In the genomic region with DNA sequence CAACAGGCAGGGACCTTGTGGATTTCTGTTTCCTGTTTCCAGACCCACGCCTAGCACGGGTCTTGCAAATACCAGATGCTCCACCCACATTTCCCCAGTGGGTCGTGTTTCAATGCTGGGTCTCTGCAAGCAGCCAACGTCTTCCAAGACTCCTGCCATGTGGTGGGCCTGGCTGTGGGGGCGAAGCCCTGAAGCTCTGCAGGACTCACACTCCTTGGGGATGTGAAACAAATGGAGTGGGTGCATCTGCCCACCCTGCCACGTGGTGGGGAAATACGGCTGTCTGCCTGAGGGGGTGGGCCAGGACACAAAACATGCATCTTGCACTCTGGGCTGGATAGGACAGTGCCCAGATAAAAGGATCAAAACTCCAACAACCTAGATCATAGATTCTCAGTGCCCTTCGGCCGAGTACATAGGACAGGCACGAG, we compare ENCODE assay signal across 17 cellular contexts. TPM values are rescaled to one million over a fixed set of nuclear protein-coding genes. Genes with fewer than 3 reads are reported as not detected.
DNase-seq lines count a peak whose midpoint lies in the region; ATAC-seq, FAIRE-seq and TF ChIP-seq lines count a peak whose summit lies in the region.
"Had no signal": no experiment of that assay in that cellular context is flagged by ENCODE, and none has a peak within 500 bp of the region (broad histone marks: within the 10 kb centered on the region; RNA-seq: fewer than 3 reads in every experiment).

No MANE protein-coding gene starts in this region.

- CTCF ChIA-PET in PC-9 (lab: Charles Lee): interaction anchor here (0.6 kb wide), 1 partner anchor 13 kb away, joined by 12 read pairs; no protein-coding TSS in a partner anchor
- CTCF ChIA-PET in H1 (lab: Charles Lee; ENCODE audit: partially characterized antibody): interaction anchor here (0.6 to 32.9 kb wide), 2 partner anchors 22 to 112 kb away, joined by 4 to 576 read pairs; no protein-coding TSS in a partner anchor
- CTCF ChIA-PET in CD4-positive, alpha-beta memory T cell (lab: Charles Lee; ENCODE audit: partially characterized antibody): no interaction called here

- POLR2A ChIA-PET in PC-9 (lab: Charles Lee; ENCODE audit: unreplicated experiment): no interaction called here
- POLR2A ChIA-PET in H1 (lab: Charles Lee; ENCODE audit: partially characterized antibody): no interaction called here
- POLR2A ChIA-PET in CD4-positive, alpha-beta memory T cell (lab: Charles Lee; ENCODE audit: partially characterized antibody): no interaction called here

- DNase-seq in DND-41: no peak
- no peak for DNase-seq in PC-9
- DNase-seq in H1 (ENCODE audit: low read depth in 1 of 2, low spot score in 2 of 2): no peak
- no peak for DNase-seq in osteoblast (ENCODE audit: insufficient read length, low spot score, missing footprints)
- DNase-seq in CD4-positive, alpha-beta memory T cell: no peak
- no peak for DNase-seq in upper lobe of left lung
- DNase-seq in WERI-Rb-1: no peak
- DNase-seq: GF-D8; HCEC 1CT; NCI-H1436 treated with DMSO at 0.1 percent for 48 hours; NCI-H526 treated with DMSO at 0.1 percent for 48 hours; stimulated activated CD4-positive, alpha-beta T cell treated with anti-CD3 and anti-CD28 coated beads, Interleukin-1b, Interleukin-23, amount 100 ng/mL, for 48 hours; T-helper 2 cell had no signal

- intact Hi-C loops in PC-9 (cut with micrococcal nuclease; ENCODE audit: unreplicated experiment): loop anchor here (5.0 kb wide), 1 partner anchor 35 kb away; no protein-coding TSS in a partner anchor
- intact Hi-C loops in CD4-positive, alpha-beta memory T cell (cut with micrococcal nuclease): no loop called here

- H2BK5ac ChIP-seq in H1 (ENCODE audit: low read depth, low read length): no peak overlapping the region

- H3K23me2 ChIP-seq in H1 (ENCODE audit: low read depth, low read length): peaks cover 2% of the 10 kb centered on the region; the same call in 1 of the 2 replicates

- H3K4me2 ChIP-seq in DND-41 (ENCODE audit: insufficient read depth, low read length): no peak overlapping the region
- peak overlapping the region; percentile 23; the same call in 1 of the 2 replicates for H3K4me2 ChIP-seq in PC-9
- no peak overlapping the region for H3K4me2 ChIP-seq in H1 (ENCODE audit: insufficient read depth in 1 of 2, low read depth in 2 of 2, low read length in 2 of 2)
- no peak overlapping the region for H3K4me2 ChIP-seq in osteoblast (ENCODE audit: insufficient read depth, low read length)

- no peaks in the 10 kb centered on the region for H3K9me3 Mint-ChIP-seq in CD4-positive, alpha-beta memory T cell

- TF ChIP-seq EP300 in H1 (IDR thresholded peaks at IDR 0.05; ENCODE audit: borderline replicate concordance in 1 of 2, low read depth in 2 of 2, low read length in 2 of 2) (no peak), upper lobe of left lung (IDR thresholded peaks at IDR 0.05) (no peak)

- H3K9me2 ChIP-seq in PC-9 (ENCODE audit: insufficient read depth): no peaks in the 10 kb centered on the region

- no peak overlapping the region for H3K23ac ChIP-seq in H1 (ENCODE audit: insufficient read length)

- no peaks in the 10 kb centered on the region for H3K79me2 ChIP-seq in DND-41 (ENCODE audit: insufficient read depth, low read length)
- 0 out of 2 replicates have a peak, but pooled peaks cover 5% of the 10 kb centered on the region for H3K79me2 ChIP-seq in PC-9 (ENCODE audit: low read depth)
- no peaks in the 10 kb centered on the region for H3K79me2 ChIP-seq in H1 (ENCODE audit: control insufficient read depth in 1 of 2, insufficient read depth in 2 of 2, low read length in 2 of 2)
- no peaks in the 10 kb centered on the region for H3K79me2 ChIP-seq in osteoblast (ENCODE audit: insufficient read depth, low read length)

- no peak overlapping the region for H2BK12ac ChIP-seq in H1 (ENCODE audit: low read depth, low read length)

- H3K9ac ChIP-seq in DND-41 (ENCODE audit: low read depth, low read length): no peak overlapping the region
- H3K9ac ChIP-seq in H1 (replicated peaks in 1 of 4; ENCODE audit: extremely low read depth in 1 of 4, low read depth in 3 of 4, low read length in 3 of 4): no peak overlapping the region

- no peak overlapping the region for H3K27ac ChIP-seq in DND-41 (ENCODE audit: low read length)
- H3K27ac ChIP-seq in PC-9: peak overlapping the region; percentile 91
- H3K27ac ChIP-seq in H1 (ENCODE audit: low read depth, low read length): no peak overlapping the region
- no peak overlapping the region for H3K27ac ChIP-seq in osteoblast (ENCODE audit: low read depth, low read length)
- H3K27ac ChIP-seq in CD4-positive, alpha-beta memory T cell (ENCODE audit: low read depth, low read length): no peak overlapping the region
- H3K27ac ChIP-seq in upper lobe of left lung: no peak overlapping the region
- H3K27ac ChIP-seq in WERI-Rb-1: no peak overlapping the region

- no peak overlapping the region for H3K56ac ChIP-seq in H1 (replicated peaks; ENCODE audit: insufficient read length, low read depth, low read length)

- ATAC-seq in DND-41 (ENCODE audit: insufficient read depth, low read depth) (no peak), upper lobe of left lung (ENCODE audit: low FRiP score in 2 of 2) (no peak), GM19397 (IDR thresholded peaks at IDR 0.05; ENCODE audit: unreplicated experiment) (no peak)

- H3K36me3 ChIP-seq in DND-41 (ENCODE audit: insufficient read depth, low read length): no peaks in the 10 kb centered on the region
- no peaks in the 10 kb centered on the region for H3K36me3 ChIP-seq in PC-9 (ENCODE audit: low read depth)
- no peaks in the 10 kb centered on the region for H3K36me3 ChIP-seq in H1 (ENCODE audit: control insufficient read depth in 2 of 4, insufficient read depth in 4 of 4, low read length in 3 of 4)
- H3K36me3 ChIP-seq in osteoblast (ENCODE audit: insufficient read depth, low read length): no peaks in the 10 kb centered on the region
- H3K36me3 ChIP-seq in CD4-positive, alpha-beta memory T cell (ENCODE audit: insufficient read depth, low read length): no peaks in the 10 kb centered on the region
- no peaks in the 10 kb centered on the region for H3K36me3 ChIP-seq in upper lobe of left lung
- no peaks in the 10 kb centered on the region for H3K36me3 ChIP-seq in WERI-Rb-1

- H2BK120ac ChIP-seq in H1 (replicated peaks; ENCODE audit: low read depth, low read length): no peak overlapping the region

- TF ChIP-seq RAD21 in H1 (IDR thresholded peaks at IDR 0.05 in 1 of 2, conservative IDR thresholded peaks at IDR 0.05 in 1 of 2; ENCODE audit: low read depth in 2 of 2, low read length in 2 of 2): no peak

- no peaks in the 10 kb centered on the region for H3K36me3 Mint-ChIP-seq in CD4-positive, alpha-beta memory T cell

- no peaks in the 10 kb centered on the region for H3K4me1 Mint-ChIP-seq in CD4-positive, alpha-beta memory T cell

- no TSS peak for BruUV-seq in PC-9 (replicated peaks; lab: Mats Ljungman, UMichigan)

- H4K91ac ChIP-seq in H1 (replicated peaks; ENCODE audit: insufficient read length, low read length): peak overlapping the region; percentile 17

- H3K4me3 ChIP-seq in DND-41 (ENCODE audit: low read depth in 1 of 2, low read length in 2 of 2) (no peak overlapping the region), PC-9 (no peak overlapping the region), H1 (ENCODE audit: extremely low read depth in 1 of 4, insufficient read depth in 2 of 4, low read depth in 3 of 4, low read length in 4 of 4) (no peak overlapping the region), osteoblast (ENCODE audit: insufficient read depth, low read length) (no peak overlapping the region), upper lobe of left lung (no peak overlapping the region), WERI-Rb-1 (ENCODE audit: low read depth, low read length) (no peak overlapping the region)
- no peak overlapping the region for H3K4me3 ChIP-seq in CD4-positive, alpha-beta memory T cell (ENCODE audit: low read length in 2 of 2)

- H3K4me1 ChIP-seq in DND-41 (ENCODE audit: insufficient read depth, low read length) (0 out of 2 replicates have a peak, but pooled peaks cover 2% of the 10 kb centered on the region), PC-9 (replicated peaks; ENCODE audit: insufficient read depth) (peaks cover 66% of the 10 kb centered on the region), H1 (replicated peaks in 1 of 4; ENCODE audit: control insufficient read depth in 3 of 4, insufficient read depth in 4 of 4, low read length in 3 of 4) (peaks cover 0 to 11% (median 6%) of the 10 kb centered on the region in 4 experiments; a peak in 6 of 7 replicates), osteoblast (ENCODE audit: insufficient read depth, low read length) (peaks cover 28% of the 10 kb centered on the region), upper lobe of left lung (peaks cover 0 to 4% (median 0%) of the 10 kb centered on the region in 4 donors)
- no peaks in the 10 kb centered on the region for H3K4me1 ChIP-seq in CD4-positive, alpha-beta memory T cell (ENCODE audit: insufficient read depth, low read length)

- TF ChIP-seq POLR2A in H1 (IDR thresholded peaks at IDR 0.05; ENCODE audit: control extremely low read depth in 1 of 2, low read depth in 2 of 2, low read length in 2 of 2): no peak
- no peak for TF ChIP-seq POLR2A in upper lobe of left lung (IDR thresholded peaks at IDR 0.05)

- H2AFZ ChIP-seq in DND-41 (ENCODE audit: low read depth, low read length) (peak overlapping the region; percentile 7; the same call in 1 of the 2 replicates), PC-9 (no peak overlapping the region), H1 (ENCODE audit: low read length) (0 out of 2 replicates have a peak overlapping the region, but pooled peaks have one; percentile 20), osteoblast (ENCODE audit: low read length) (peak overlapping the region; percentile 11)

- no peak overlapping the region for H3K14ac ChIP-seq in H1 (ENCODE audit: insufficient read length)

- no peaks in the 10 kb centered on the region for H3K79me1 ChIP-seq in H1 (ENCODE audit: low read depth, low read length)

- H4K20me1 ChIP-seq in DND-41 (ENCODE audit: insufficient read depth, low read length) (no peaks in the 10 kb centered on the region; the same call in 1 of the 2 replicates), PC-9 (ENCODE audit: insufficient read depth) (no peaks in the 10 kb centered on the region), H1 (replicated peaks in 1 of 2; ENCODE audit: control insufficient read depth in 1 of 2, insufficient read depth in 2 of 2, low read length in 2 of 2) (no peaks in the 10 kb centered on the region), osteoblast (ENCODE audit: insufficient read depth, low read length) (no peaks in the 10 kb centered on the region)

- H2BK15ac ChIP-seq in H1 (ENCODE audit: low read length): no peak overlapping the region

- H3K18ac ChIP-seq in H1 (ENCODE audit: extremely low read depth, low read length): no peak overlapping the region; the same call in 1 of the 2 replicates

- H2BK20ac ChIP-seq in H1 (ENCODE audit: low read length): no peak overlapping the region

- no peaks in the 10 kb centered on the region for H3K9me3 ChIP-seq in DND-41 (ENCODE audit: insufficient read depth, low read length, severe bottlenecking)
- no peaks in the 10 kb centered on the region for H3K9me3 ChIP-seq in PC-9 (ENCODE audit: insufficient read depth, low read depth)
- H3K9me3 ChIP-seq in H1 (ENCODE audit: insufficient read depth in 2 of 2, low read depth in 1 of 2, low read length in 1 of 2): no peaks in the 10 kb centered on the region
- H3K9me3 ChIP-seq in osteoblast (ENCODE audit: low read depth, low read length): no peaks in the 10 kb centered on the region
- no peaks in the 10 kb centered on the region for H3K9me3 ChIP-seq in CD4-positive, alpha-beta memory T cell (ENCODE audit: control insufficient read depth in 1 of 2, low read length in 2 of 2)
- no peaks in the 10 kb centered on the region for H3K9me3 ChIP-seq in upper lobe of left lung
- no peaks in the 10 kb centered on the region for H3K9me3 ChIP-seq in WERI-Rb-1 (ENCODE audit: severe bottlenecking)

- H3K27me3 Mint-ChIP-seq in CD4-positive, alpha-beta memory T cell: peaks cover 0 to 5% of the 10 kb centered on the region in 2 donors

- H3F3A ChIP-seq in PC-9 (ENCODE audit: insufficient read depth, low read depth): peaks cover 39% of the 10 kb centered on the region; the same call in 1 of the 2 replicates

- H3K27ac Mint-ChIP-seq in CD4-positive, alpha-beta memory T cell: no peak overlapping the region

- no peaks in the 10 kb centered on the region for H3K27me3 ChIP-seq in DND-41 (ENCODE audit: insufficient read depth, low read length, poor library complexity)
- no peaks in the 10 kb centered on the region for H3K27me3 ChIP-seq in PC-9 (ENCODE audit: insufficient read depth, low read depth)
- no peaks in the 10 kb centered on the region for H3K27me3 ChIP-seq in H1 (replicated peaks in 1 of 4; ENCODE audit: control insufficient read depth in 3 of 4, extremely low read depth in 1 of 4, insufficient read depth in 3 of 4, low read length in 3 of 4)
- H3K27me3 ChIP-seq in osteoblast (ENCODE audit: insufficient read depth, low read length): no peaks in the 10 kb centered on the region
- H3K27me3 ChIP-seq in CD4-positive, alpha-beta memory T cell (ENCODE audit: insufficient read depth, low read length): no peaks in the 10 kb centered on the region
- no peaks in the 10 kb centered on the region for H3K27me3 ChIP-seq in upper lobe of left lung
- H3K27me3 ChIP-seq in WERI-Rb-1 (ENCODE audit: insufficient read depth, low read depth, severe bottlenecking): peaks cover 7% of the 10 kb centered on the region

- no peak overlapping the region for H4K8ac ChIP-seq in H1 (ENCODE audit: extremely low read depth, insufficient read depth, low read length)

- no peak for FAIRE-seq in H1 (lab: Jason Lieb, UNC)
- FAIRE-seq: GM18507 had no signal

- H3K4me3 Mint-ChIP-seq in CD4-positive, alpha-beta memory T cell: no peak overlapping the region

- H2AK5ac ChIP-seq in H1 (ENCODE audit: low read depth, low read length): no peak overlapping the region

- H3K4ac ChIP-seq in H1 (replicated peaks; ENCODE audit: insufficient read length, low read depth, low read length): no peak overlapping the region

- 74% methylated on average over 10 of the region's 10 CpGs; no CpG with 5 or more reads in 1 of the 2 experiments for WGBS in H1 (ENCODE audit: extremely low coverage in 1 of 2, insufficient coverage in 1 of 2, insufficient read length in 1 of 2, insufficient replicate concordance in 2 of 2, low coverage in 1 of 2, low lambda C conversion rate in 2 of 2, missing lambda C conversion rate in 1 of 2), 2 experiments
- 49 to 56% methylated on average over 7 to 10 of the region's 10 CpGs for WGBS in upper lobe of left lung, 2 donors

- H4K5ac ChIP-seq in H1 (ENCODE audit: insufficient read length, low read depth, low read length): no peak overlapping the region

- TF ChIP-seq CTCF in DND-41 (IDR thresholded peaks at IDR 0.05; ENCODE audit: borderline replicate concordance, extremely low read depth, low read length, poor library complexity, severe bottlenecking): no peak
- no peak for TF ChIP-seq CTCF in PC-9 (conservative IDR thresholded peaks at IDR 0.05)
- TF ChIP-seq CTCF in H1 (IDR thresholded peaks at IDR 0.05; ENCODE audit: control extremely low read depth in 1 of 3, insufficient read depth in 1 of 3, low read depth in 1 of 3, low read length in 3 of 3): no peak
- no peak for TF ChIP-seq CTCF in osteoblast (IDR thresholded peaks at IDR 0.05; ENCODE audit: extremely low read depth, low read depth, low read length)
- no peak for TF ChIP-seq CTCF in upper lobe of left lung (IDR thresholded peaks at IDR 0.05)
- TF ChIP-seq CTCF in WERI-Rb-1 (IDR thresholded peaks at IDR 0.05; ENCODE audit: low read depth, low read length): no peak

RNA-seq across cellular contexts. Expression of gene FA2H, which starts 32.6 kb away (rescaled TPM):
- total RNA-seq in PC-9 (2021) (3.5 and 4.8 TPM in 2 replicates), osteoblast (not detected in 2 replicates), upper lobe of left lung (1 to 10 TPM; 1.4 to 6.8 (median 2.3) TPM)
- total RNA-seq in H1 (2021; fragmentation: NEBNext Ultra II Directional; extraction: Animal tissue kit (Norgen Biotek cat#: 25700)): 1.6 and 2.1 TPM in 2 replicates
- polyA plus RNA-seq in H1 (2011; rRNA removed): 2.5 and 3.0 TPM in 2 replicates
- polyA plus RNA-seq in H1 (2011; cell fraction: cytosol; rRNA removed): 0.93 TPM
- 3.6 TPM for polyA plus RNA-seq in H1 (2011; cell fraction: nucleus; rRNA removed)
- 1.4 to 3.3 TPM (median 2.5 TPM) in 4 replicates for polyA plus RNA-seq in H1 (2012, experiment 1 of 2)
- 2.0 TPM for polyA plus RNA-seq in H1 (2012, experiment 2 of 2)
- 2.5 TPM for polyA plus RNA-seq in H1 (2013, experiment 1 of 2)
- polyA plus RNA-seq in H1 (2013, experiment 2 of 2): 3.8 TPM
- 2.4 and 4.4 TPM in 2 replicates for polyA minus RNA-seq in H1 (2011; rRNA and poly(A)+ RNA removed)
- 1.4 TPM for polyA minus RNA-seq in H1 (2011; cell fraction: cytosol; rRNA and poly(A)+ RNA removed)
- polyA minus RNA-seq in H1 (2011; cell fraction: nucleus; rRNA and poly(A)+ RNA removed): 0.90 TPM
- total RNA-seq in CD4-positive, alpha-beta memory T cell: under 1 TPM in 1 of 2 experiments, not detected in 1; 0.17 TPM
- under 1 TPM in 1 of 2 donors, not detected in 1; 0.21 TPM for polyA plus RNA-seq in CD4-positive, alpha-beta memory T cell
- total RNA-seq: pulmonary artery endothelial cell had no signal
- polyA plus RNA-seq: BJ had no signal

RNA-seq across cellular contexts. Expression of gene MLKL, which starts 41.4 kb away (rescaled TPM):
- total RNA-seq in PC-9 (2021): 6.8 and 11.2 TPM in 2 replicates
- total RNA-seq in H1 (2021; fragmentation: NEBNext Ultra II Directional; extraction: Animal tissue kit (Norgen Biotek cat#: 25700)): 1.6 and 2.3 TPM in 2 replicates
- polyA plus RNA-seq in H1 (2011; rRNA removed): 1.5 and 2.1 TPM in 2 replicates
- 2.5 TPM for polyA plus RNA-seq in H1 (2011; cell fraction: cytosol; rRNA removed)
- 2.5 TPM for polyA plus RNA-seq in H1 (2011; cell fraction: nucleus; rRNA removed)
- 3.8 to 4.3 TPM (median 4.0 TPM) in 4 replicates for polyA plus RNA-seq in H1 (2012, experiment 1 of 2)
- polyA plus RNA-seq in H1 (2012, experiment 2 of 2): 0.72 TPM
- 1.6 TPM for polyA plus RNA-seq in H1 (2013, experiment 1 of 2)
- polyA plus RNA-seq in H1 (2013, experiment 2 of 2): 1.2 TPM
- polyA minus RNA-seq in H1 (2011; rRNA and poly(A)+ RNA removed): 2.0 and 3.0 TPM in 2 replicates
- polyA minus RNA-seq in H1 (2011; cell fraction: cytosol; rRNA and poly(A)+ RNA removed): 1.8 TPM
- polyA minus RNA-seq in H1 (2011; cell fraction: nucleus; rRNA and poly(A)+ RNA removed): 3.1 TPM
- total RNA-seq in osteoblast: 5.1 and 9.1 TPM in 2 replicates
- 10 to 100 TPM; 37.5 to 40.6 TPM for total RNA-seq in CD4-positive, alpha-beta memory T cell
- 10 to 100 TPM; 12.5 to 20.9 TPM for polyA plus RNA-seq in CD4-positive, alpha-beta memory T cell
- total RNA-seq in upper lobe of left lung: 10 to 100 TPM; 15.0 to 81.7 (median 31.6) TPM
